Comparison of ENCODE assay signal across 16 cellular contexts in the genomic region with DNA sequence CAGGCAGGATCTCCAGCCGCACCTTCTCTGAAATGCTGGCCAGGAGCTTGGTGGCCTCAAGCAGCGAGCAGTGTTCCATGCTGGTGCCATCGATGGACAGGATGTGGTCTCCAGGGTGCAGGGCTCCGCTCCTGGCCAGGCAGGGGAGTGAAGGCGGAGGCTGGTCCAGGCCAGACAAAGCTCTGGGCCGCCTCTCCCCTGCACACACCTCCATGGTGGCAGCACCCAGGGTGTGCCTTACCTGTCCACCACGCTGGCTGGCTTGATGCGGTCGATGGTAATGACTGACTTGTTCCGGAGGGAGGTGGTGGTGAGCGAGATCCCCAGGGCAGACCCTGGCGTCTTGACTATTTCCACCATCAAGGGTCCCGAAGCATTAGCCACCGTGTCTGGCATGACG. TPM values are rescaled to one million over a fixed set of nuclear protein-coding genes. Genes with fewer than 3 reads are reported as not detected.
DNase-seq lines count a peak whose midpoint lies in the region; ATAC-seq and TF ChIP-seq lines count a peak whose summit lies in the region.
"Had no signal": no experiment of that assay in that cellular context is flagged by ENCODE, and none has a peak within 500 bp of the region (broad histone marks: within the 10 kb centered on the region; RNA-seq: fewer than 3 reads in every experiment).

No MANE protein-coding gene starts in this region.

- no peak overlapping the region for H4K5ac ChIP-seq in H9 (ENCODE audit: insufficient read length, low read depth, low read length)

- no peak overlapping the region for H2AK5ac ChIP-seq in H9 (ENCODE audit: insufficient read length, low read length)

- peak; percentile 39 for DNase-seq in H9
- peak; percentile 36 for DNase-seq in RWPE2 (ENCODE audit: low spot score)
- peak in 2 of 3 donors; percentile 35 to 40 for DNase-seq in right lobe of liver
- peak; percentile 42 for DNase-seq in sciatic nerve (ENCODE audit: low spot score)
- DNase-seq in CD4-positive, alpha-beta memory T cell: no peak
- DNase-seq in activated CD8-positive, alpha-beta memory T cell treated with anti-CD3 and anti-CD28 coated beads, Interleukin-2, amount 10 ng/mL, durations not matched to agents 7 days and 5 days: no peak
- DNase-seq: BE2C; CD8-positive, alpha-beta T cell; NCI-H1105; NCI-H1694 treated with DMSO at 0.1 percent for 48 hours; NCI-H774; SJCRH30 had no signal

- no peak overlapping the region for H3K18ac ChIP-seq in H9 (ENCODE audit: insufficient read length, low read depth, low read length)

- H3K27ac Mint-ChIP-seq in H9: peak overlapping the region in 1 of 3 experiments; percentile 20; a peak in 1 of 7 replicates
- H3K27ac Mint-ChIP-seq in CD4-positive, alpha-beta memory T cell: no peak overlapping the region
- H3K27ac Mint-ChIP-seq in activated CD8-positive, alpha-beta memory T cell treated with anti-CD3 and anti-CD28 coated beads, Interleukin-2, amount 10 ng/mL, durations not matched to agents 7 days and 5 days: no peak overlapping the region
- H3K27ac Mint-ChIP-seq: CD8-positive, alpha-beta T cell had no signal

- no peak overlapping the region for H3K23ac ChIP-seq in H9 (ENCODE audit: insufficient read length, low read depth, low read length)

- no peak overlapping the region for H2BK5ac ChIP-seq in H9 (ENCODE audit: insufficient read length, low read length)

- H2BK20ac ChIP-seq in H9 (ENCODE audit: low read depth, low read length, poor library complexity, severe bottlenecking): no peak overlapping the region

- H3K36me3 ChIP-seq in RWPE2 (ENCODE audit: low read depth): no peaks in the 10 kb centered on the region
- no peaks in the 10 kb centered on the region for H3K36me3 ChIP-seq in right lobe of liver
- H3K36me3 ChIP-seq in CD4-positive, alpha-beta memory T cell (ENCODE audit: insufficient read depth, low read length): no peaks in the 10 kb centered on the region
- H3K36me3 ChIP-seq: BE2C, SJCRH30 had no signal

- H3T11ph ChIP-seq in H9 (ENCODE audit: low read length): no peak overlapping the region

- H4K20me1 ChIP-seq in H9 (ENCODE audit: control insufficient read depth, insufficient read depth, insufficient read length): no peaks in the 10 kb centered on the region

- H3K79me1 ChIP-seq in H9 (ENCODE audit: insufficient read depth, low read depth, low read length, poor library complexity, severe bottlenecking): no peaks in the 10 kb centered on the region

- no peak overlapping the region for H3K4me3 Mint-ChIP-seq in H9
- no peak overlapping the region for H3K4me3 Mint-ChIP-seq in CD4-positive, alpha-beta memory T cell
- no peak overlapping the region for H3K4me3 Mint-ChIP-seq in activated CD8-positive, alpha-beta memory T cell treated with anti-CD3 and anti-CD28 coated beads, Interleukin-2, amount 10 ng/mL, durations not matched to agents 7 days and 5 days
- H3K4me3 Mint-ChIP-seq: CD8-positive, alpha-beta T cell had no signal

- H3K27me3 Mint-ChIP-seq in H9 (ENCODE audit: low read depth): peaks cover 1% of the 10 kb centered on the region
- peaks cover 10 to 16% of the 10 kb centered on the region in 2 donors for H3K27me3 Mint-ChIP-seq in CD4-positive, alpha-beta memory T cell
- peaks cover 2% of the 10 kb centered on the region for H3K27me3 Mint-ChIP-seq in activated CD8-positive, alpha-beta memory T cell treated with anti-CD3 and anti-CD28 coated beads, Interleukin-2, amount 10 ng/mL, durations not matched to agents 7 days and 5 days

- intact Hi-C loops in right lobe of liver (cut with DNase I) (no loop called here), sciatic nerve (cut with DNase I) (no loop called here)
- intact Hi-C loops in CD4-positive, alpha-beta memory T cell (cut with micrococcal nuclease): no loop called here

- no peak overlapping the region for H2BK120ac ChIP-seq in H9 (ENCODE audit: low read depth, low read length, poor library complexity, severe bottlenecking)

- H3K9me3 ChIP-seq in H9 (ENCODE audit: control insufficient read depth, low read depth, low read length): no peaks in the 10 kb centered on the region
- no peaks in the 10 kb centered on the region for H3K9me3 ChIP-seq in RWPE2 (ENCODE audit: severe bottlenecking)
- no peaks in the 10 kb centered on the region for H3K9me3 ChIP-seq in right lobe of liver
- no peaks in the 10 kb centered on the region for H3K9me3 ChIP-seq in CD4-positive, alpha-beta memory T cell (ENCODE audit: control insufficient read depth in 1 of 2, low read length in 2 of 2)
- H3K9me3 ChIP-seq: BE2C, SJCRH30 had no signal

- H3K4me1 Mint-ChIP-seq in H9: peaks cover 3 to 13% of the 10 kb centered on the region in 2 experiments; a peak in 3 of 4 replicates
- no peaks in the 10 kb centered on the region for H3K4me1 Mint-ChIP-seq in CD4-positive, alpha-beta memory T cell
- no peaks in the 10 kb centered on the region for H3K4me1 Mint-ChIP-seq in activated CD8-positive, alpha-beta memory T cell treated with anti-CD3 and anti-CD28 coated beads, Interleukin-2, amount 10 ng/mL, durations not matched to agents 7 days and 5 days

- H3K23me2 ChIP-seq in H9 (ENCODE audit: insufficient read length, low read depth, low read length, poor library complexity, severe bottlenecking): no peaks in the 10 kb centered on the region

- H3K27ac ChIP-seq in H9 (ENCODE audit: insufficient read length, low read depth, low read length): no peak overlapping the region
- no peak overlapping the region for H3K27ac ChIP-seq in RWPE2 (ENCODE audit: poor library complexity, severe bottlenecking)
- H3K27ac ChIP-seq in right lobe of liver: no peak overlapping the region
- no peak overlapping the region for H3K27ac ChIP-seq in CD4-positive, alpha-beta memory T cell (ENCODE audit: low read depth, low read length)
- H3K27ac ChIP-seq: KMS-11, SJCRH30 had no signal

- H4K8ac ChIP-seq in H9 (replicated peaks; ENCODE audit: insufficient read length, low read depth, low read length): no peak overlapping the region

- H3K27me3 ChIP-seq in H9 (ENCODE audit: insufficient read depth, low read length): no peaks in the 10 kb centered on the region
- no peaks in the 10 kb centered on the region for H3K27me3 ChIP-seq in RWPE2 (ENCODE audit: insufficient read depth, poor library complexity, severe bottlenecking)
- H3K27me3 ChIP-seq in right lobe of liver: no peaks in the 10 kb centered on the region
- H3K27me3 ChIP-seq in CD4-positive, alpha-beta memory T cell (ENCODE audit: insufficient read depth, low read length): no peaks in the 10 kb centered on the region
- H3K27me3 ChIP-seq: BE2C had no signal

- no peak overlapping the region for H2BK12ac ChIP-seq in H9 (ENCODE audit: insufficient read length, low read depth, low read length)

- no peak overlapping the region for H3K9ac ChIP-seq in H9 (ENCODE audit: extremely low read depth, insufficient read length, low read length)
- H3K9ac ChIP-seq: KMS-11 had no signal

- no peaks in the 10 kb centered on the region; a peak in 1 of 7 replicates for H3K36me3 Mint-ChIP-seq in H9 (ENCODE audit: insufficient read depth in 1 of 3, low read depth in 3 of 3)
- no peaks in the 10 kb centered on the region for H3K36me3 Mint-ChIP-seq in CD4-positive, alpha-beta memory T cell
- no peaks in the 10 kb centered on the region for H3K36me3 Mint-ChIP-seq in activated CD8-positive, alpha-beta memory T cell treated with anti-CD3 and anti-CD28 coated beads, Interleukin-2, amount 10 ng/mL, durations not matched to agents 7 days and 5 days
- H3K36me3 Mint-ChIP-seq: CD8-positive, alpha-beta T cell had no signal

- no peak overlapping the region for H4K91ac ChIP-seq in H9 (ENCODE audit: insufficient read length, low read depth, low read length)

- H3K4me1 ChIP-seq in H9 (ENCODE audit: insufficient read depth, low read length) (no peaks in the 10 kb centered on the region), RWPE2 (ENCODE audit: insufficient read depth, poor library complexity, severe bottlenecking) (no peaks in the 10 kb centered on the region), right lobe of liver (no peaks in the 10 kb centered on the region)
- no peaks in the 10 kb centered on the region for H3K4me1 ChIP-seq in CD4-positive, alpha-beta memory T cell (ENCODE audit: insufficient read depth, low read length)
- H3K4me1 ChIP-seq: BE2C, SJCRH30 had no signal

- no peak overlapping the region for H3K4me2 ChIP-seq in H9 (ENCODE audit: insufficient read depth, insufficient read length, low read length)
- H3K4me2 ChIP-seq: KMS-11 had no signal

- WGBS in H9 (ENCODE audit: extremely low coverage, insufficient read length, low lambda C conversion rate): no CpG with 5 or more reads among the region's 15 CpGs
- no CpG with 5 or more reads among the region's 15 CpGs for WGBS in right lobe of liver (ENCODE audit: insufficient coverage, low coverage, low lambda C conversion rate, missing lambda C conversion rate)

- no peak overlapping the region for H3K4me3 ChIP-seq in RWPE2 (ENCODE audit: severe bottlenecking)
- no peak overlapping the region for H3K4me3 ChIP-seq in right lobe of liver
- no peak overlapping the region for H3K4me3 ChIP-seq in CD4-positive, alpha-beta memory T cell (ENCODE audit: low read length in 2 of 2)
- H3K4me3 ChIP-seq: SJCRH30 had no signal

- H2BK15ac ChIP-seq in H9 (ENCODE audit: low read depth, low read length): no peak overlapping the region

- H3K79me2 ChIP-seq in H9 (ENCODE audit: insufficient read depth, low read length): no peaks in the 10 kb centered on the region

- ATAC-seq in RWPE2 (ENCODE audit: low read depth) (no peak), right lobe of liver (peak in 1 of 4 donors; percentile 5), sciatic nerve (no peak), HG02885 (IDR thresholded peaks at IDR 0.05; ENCODE audit: poor library complexity, unreplicated experiment) (no peak)
- no peak for ATAC-seq in activated CD8-positive, alpha-beta memory T cell treated with anti-CD3 and anti-CD28 coated beads, Interleukin-2, amount 10 ng/mL, durations not matched to agents 7 days and 5 days
- ATAC-seq: CD8-positive, alpha-beta T cell had no signal

- TF ChIP-seq CTCF in H9 (conservative IDR thresholded peaks at IDR 0.05): no peak
- no peak for TF ChIP-seq CTCF in RWPE2 (IDR thresholded peaks at IDR 0.05; ENCODE audit: poor library complexity, severe bottlenecking)
- TF ChIP-seq CTCF in right lobe of liver (IDR thresholded peaks at IDR 0.05): no peak

- no peak for TF ChIP-seq POLR2A in right lobe of liver (IDR thresholded peaks at IDR 0.05)

- no peak overlapping the region for H3K56ac ChIP-seq in H9 (ENCODE audit: insufficient read length, low read depth, low read length)

- no peaks in the 10 kb centered on the region for H3K9me3 Mint-ChIP-seq in H9
- H3K9me3 Mint-ChIP-seq in CD4-positive, alpha-beta memory T cell: peaks cover 0 to 2% (median 0%) of the 10 kb centered on the region in 8 donors
- H3K9me3 Mint-ChIP-seq in activated CD8-positive, alpha-beta memory T cell treated with anti-CD3 and anti-CD28 coated beads, Interleukin-2, amount 10 ng/mL, durations not matched to agents 7 days and 5 days (ENCODE audit: low read depth): no peaks in the 10 kb centered on the region
- H3K9me3 Mint-ChIP-seq: CD8-positive, alpha-beta T cell had no signal

- POLR2A ChIA-PET in CD4-positive, alpha-beta memory T cell (lab: Charles Lee; ENCODE audit: partially characterized antibody): no interaction called here

- no peak overlapping the region for H3K4ac ChIP-seq in H9 (ENCODE audit: low read depth, low read length)

- CTCF ChIA-PET in CD4-positive, alpha-beta memory T cell (lab: Charles Lee; ENCODE audit: partially characterized antibody): interaction anchor here (3.7 kb wide), 1 partner anchor 11 kb away, joined by 18 read pairs; no protein-coding TSS in a partner anchor
- CTCF ChIA-PET in activated CD8-positive, alpha-beta memory T cell treated with anti-CD3 and anti-CD28 coated beads, Interleukin-2, amount 10 ng/mL, durations not matched to agents 7 days and 5 days (lab: Charles Lee): interaction anchor here (2.0 kb wide), 1 partner anchor 11 kb away, joined by 9 read pairs; no protein-coding TSS in a partner anchor

- H3K14ac ChIP-seq in H9 (ENCODE audit: insufficient read depth, low read length): no peak overlapping the region; the same call in 1 of the 2 replicates

- no peak overlapping the region for H2AFZ ChIP-seq in H9 (ENCODE audit: low read length)

RNA-seq across cellular contexts. Expression of a gene that starts 20.0 kb away (rescaled TPM):
- total RNA-seq in H9 (2021) (3.1 and 3.2 TPM in 2 replicates), right lobe of liver (under 1 TPM in 5 of 6 experiments, not detected in 1; 0.04 to 0.44 (median 0.33) TPM), sciatic nerve (2.3 TPM)
- not detected for total RNA-seq in CD4-positive, alpha-beta memory T cell
- polyA plus RNA-seq in CD4-positive, alpha-beta memory T cell: not detected
- total RNA-seq in activated CD8-positive, alpha-beta memory T cell treated with anti-CD3 and anti-CD28 coated beads, Interleukin-2, amount 10 ng/mL, durations not matched to agents 7 days and 5 days: not detected
- total RNA-seq: CD8-positive, alpha-beta T cell; MCF 10A had no signal
- polyA plus RNA-seq: AG04450 had no signal

Comparison
In these comparisons a context has a peak if more than half of its experiments do, and no peak if none do; other contexts are left out.
1. DNase-seq: peak in H9 (single experiment), RWPE2 (single experiment), right lobe of liver (2 of 3) and sciatic nerve (single experiment); none in CD4-positive, alpha-beta memory T cell (0 of 5) and activated CD8-positive, alpha-beta memory T cell treated with anti-CD3 and anti-CD28 coated beads, Interleukin-2, amount 10 ng/mL, durations not matched to agents 7 days and 5 days (single experiment).